ENCODE assay signal across 8 cellular contexts in genomic region chr6:70667711-70668498, GRCh38.
A peak's percentile ranks its signal among the peaks of the same experiment; 100 is the strongest.
DNase-seq lines count a peak whose midpoint lies in the region; ATAC-seq lines count a peak whose summit lies in the region.

Gene SMAP1 (plus strand): TSS chr6:70667883. CDS start chr6:70668024, 141 bp downstream.

- H3K9me3 ChIP-seq in effector memory CD4-positive, alpha-beta T cell (ENCODE audit: control insufficient read depth, low read length) = no peaks in the 10 kb centered on the region

- DNase-seq in COLO829 (ENCODE audit: low spot score) = peak; percentile 70
- peak; percentile 47 for DNase-seq in HS-27A (ENCODE audit: low read depth)
- peak; percentile 20 for DNase-seq in NK-92 (lab: John Stamatoyannopoulos, UW; ENCODE audit: unreplicated experiment)
- DNase-seq in activated CD8-positive, alpha-beta memory T cell treated with anti-CD3 and anti-CD28 coated beads for 4 hours (ENCODE audit: low read depth in 2 of 2) = peak; percentile 84 to 90
- peak; percentile 86 to 87 (median 86) for DNase-seq in effector memory CD4-positive, alpha-beta T cell
- peak; percentile 90 to 91 for DNase-seq in memory B cell (ENCODE audit: low spot score in 2 of 2)
- DNase-seq in stimulated activated CD8-positive, alpha-beta memory T cell treated with anti-CD3 and anti-CD28 coated beads, Interleukin-12 subunit alpha, Interleukin-12 subunit beta, amount 100 ng/mL, for 1 hour (ENCODE audit: low read depth) = peak; percentile 88

- peaks cover 12% of the 10 kb centered on the region for H3K4me1 ChIP-seq in effector memory CD4-positive, alpha-beta T cell (ENCODE audit: control insufficient read depth, insufficient read depth, low read length, poor library complexity, severe bottlenecking)

- peak within 1 kb of the TSS; percentile 84 for H3K27ac Mint-ChIP-seq in memory B cell

- H3K4me1 Mint-ChIP-seq in memory B cell = peaks cover 22% of the 10 kb centered on the region

- peak within 1 kb of the TSS; percentile 90 for H3K4me3 Mint-ChIP-seq in memory B cell

- no peaks in the 10 kb centered on the region for H3K27me3 Mint-ChIP-seq in memory B cell

- H3K9me3 Mint-ChIP-seq in memory B cell = no peaks in the 10 kb centered on the region

- no peaks in the 10 kb centered on the region for H3K27me3 ChIP-seq in effector memory CD4-positive, alpha-beta T cell (replicated peaks; ENCODE audit: control insufficient read depth, insufficient read depth, low read length, poor library complexity, severe bottlenecking)

- no peaks in the 10 kb centered on the region for H3K36me3 ChIP-seq in effector memory CD4-positive, alpha-beta T cell (ENCODE audit: control insufficient read depth, insufficient read depth, low read length)

- peak; percentile 93 for ATAC-seq in GM19468 (IDR thresholded peaks at IDR 0.05; ENCODE audit: extremely low read depth, unreplicated experiment)
- ATAC-seq in memory B cell (ENCODE audit: low read depth) = peak; percentile 91

- H3K27ac ChIP-seq in effector memory CD4-positive, alpha-beta T cell (ENCODE audit: insufficient read depth, low read length, poor library complexity, severe bottlenecking) = peak within 1 kb of the TSS; percentile 78

- H3K36me3 Mint-ChIP-seq in memory B cell = no peaks in the 10 kb centered on the region

- peak within 1 kb of the TSS; percentile 82 for H3K4me3 ChIP-seq in effector memory CD4-positive, alpha-beta T cell (ENCODE audit: insufficient read depth, low read depth, low read length, poor library complexity, severe bottlenecking)

Comparison
In these comparisons a context has a peak if more than half of its experiments do, and no peak if none do; other contexts are left out.
1. Peak in every context shown above with its lines: DNase-seq, ATAC-seq, H3K4me3 ChIP-seq and H3K27ac ChIP-seq.
2. DNase-seq: peak in every context shown above with its lines; median percentile 90 in memory B cell; 88 in stimulated activated CD8-positive, alpha-beta memory T cell treated with anti-CD3 and anti-CD28 coated beads, Interleukin-12 subunit alpha, Interleukin-12 subunit beta, amount 100 ng/mL, for 1 hour; 87 in activated CD8-positive, alpha-beta memory T cell treated with anti-CD3 and anti-CD28 coated beads for 4 hours; 86 in effector memory CD4-positive, alpha-beta T cell; 70 in COLO829; 47 in HS-27A; 20 in NK-92.